In genomic region chr6:17846762-17847161, GRCh38 we compare ENCODE assay signal across 29 cellular contexts.
DNase-seq lines count a peak whose midpoint lies in the region; ATAC-seq, FAIRE-seq and TF ChIP-seq lines count a peak whose summit lies in the region.
"Had no signal": no experiment of that assay in that cellular context is flagged by ENCODE, and none has a peak within 500 bp of the region (broad histone marks: within the 10 kb centered on the region; RNA-seq: fewer than 3 reads in every experiment).

No MANE protein-coding gene starts in this region.

- H3K4me3 Mint-ChIP-seq in endothelial cell (ENCODE audit: unreplicated experiment), result peak overlapping the region; percentile 24
- no peak overlapping the region for H3K4me3 Mint-ChIP-seq in progenitor cell of endocrine pancreas (ENCODE audit: low read depth)
- no peak overlapping the region for H3K4me3 Mint-ChIP-seq in activated CD4-positive, alpha-beta T cell treated with anti-CD3 and anti-CD28 coated beads, Interleukin-2, amount 10 ng/mL, durations not matched to agents 7 days and 5 days
- H3K4me3 Mint-ChIP-seq: CD14-positive monocyte; CD4-positive, alpha-beta memory T cell; CD4-positive, CD25-positive, alpha-beta regulatory T cell; CD8-positive, alpha-beta memory T cell had no signal

- peaks cover 9% of the 10 kb centered on the region for H3K27me3 Mint-ChIP-seq in endothelial cell (ENCODE audit: unreplicated experiment)
- no peaks in the 10 kb centered on the region for H3K27me3 Mint-ChIP-seq in progenitor cell of endocrine pancreas
- peaks cover 8% of the 10 kb centered on the region for H3K27me3 Mint-ChIP-seq in activated CD4-positive, alpha-beta T cell treated with anti-CD3 and anti-CD28 coated beads, Interleukin-2, amount 10 ng/mL, durations not matched to agents 7 days and 5 days

- H3K4me2 ChIP-seq in K562 (ENCODE audit: insufficient read depth, low read length), result no peak overlapping the region
- H3K4me2 ChIP-seq: BLaER1 had no signal

- H4K20me1 ChIP-seq in K562 (replicated peaks; ENCODE audit: control insufficient read depth, insufficient read depth, low read length), result no peaks in the 10 kb centered on the region
- H4K20me1 ChIP-seq: BLaER1 had no signal

- H3K9me3 Mint-ChIP-seq in endothelial cell (ENCODE audit: unreplicated experiment), result no peaks in the 10 kb centered on the region
- no peaks in the 10 kb centered on the region for H3K9me3 Mint-ChIP-seq in progenitor cell of endocrine pancreas (ENCODE audit: low read depth)
- no peaks in the 10 kb centered on the region for H3K9me3 Mint-ChIP-seq in activated CD4-positive, alpha-beta T cell treated with anti-CD3 and anti-CD28 coated beads, Interleukin-2, amount 10 ng/mL, durations not matched to agents 7 days and 5 days
- H3K9me3 Mint-ChIP-seq: CD14-positive monocyte; CD4-positive, CD25-positive, alpha-beta regulatory T cell had no signal

- in situ Hi-C loops in K562 (cut with MboI), result no loop called here

- peak overlapping the region; percentile 67 for H3K27ac Mint-ChIP-seq in endothelial cell (ENCODE audit: unreplicated experiment)
- peak overlapping the region; percentile 47 for H3K27ac Mint-ChIP-seq in progenitor cell of endocrine pancreas
- no peak overlapping the region for H3K27ac Mint-ChIP-seq in activated CD4-positive, alpha-beta T cell treated with anti-CD3 and anti-CD28 coated beads, Interleukin-2, amount 10 ng/mL, durations not matched to agents 7 days and 5 days
- H3K27ac Mint-ChIP-seq: CD4-positive, alpha-beta memory T cell; CD4-positive, CD25-positive, alpha-beta regulatory T cell; CD8-positive, alpha-beta memory T cell had no signal

- BruUV-seq in K562 (replicated peaks; lab: Mats Ljungman, UMichigan), result no TSS peak

- peaks cover 38% of the 10 kb centered on the region for H3K4me1 Mint-ChIP-seq in endothelial cell (ENCODE audit: unreplicated experiment)
- peaks cover 14% of the 10 kb centered on the region for H3K4me1 Mint-ChIP-seq in progenitor cell of endocrine pancreas (ENCODE audit: low read depth)
- H3K4me1 Mint-ChIP-seq in activated CD4-positive, alpha-beta T cell treated with anti-CD3 and anti-CD28 coated beads, Interleukin-2, amount 10 ng/mL, durations not matched to agents 7 days and 5 days, result no peaks in the 10 kb centered on the region
- H3K4me1 Mint-ChIP-seq: CD4-positive, CD25-positive, alpha-beta regulatory T cell; CD8-positive, alpha-beta memory T cell had no signal

- H3K4me1 ChIP-seq in K562 (replicated peaks in 1 of 2; ENCODE audit: control insufficient read depth in 2 of 2, insufficient read depth in 2 of 2, low read length in 2 of 2), result peaks cover 12 to 40% of the 10 kb centered on the region in 2 experiments
- H3K4me1 ChIP-seq: BE2C, BLaER1 had no signal

- intact Hi-C loops in K562 (cut with micrococcal nuclease), result no loop called here

- no peak for FAIRE-seq in K562 (lab: Jason Lieb, UNC)
- FAIRE-seq: A204.1, GM12878, GM12892, GM18507 had no signal

- peaks cover 5% of the 10 kb centered on the region; the same call in 1 of the 3 replicates for H3K79me2 ChIP-seq in K562 (ENCODE audit: control insufficient read depth, insufficient read depth, low read length)

- TF ChIP-seq RAD21 in K562 (CRISPR knock-in tag; conservative IDR thresholded peaks at IDR 0.05 in 1 of 2, IDR thresholded peaks at IDR 0.05 in 1 of 2), result no peak

- no peaks in the 10 kb centered on the region for H3K9me1 ChIP-seq in K562 (ENCODE audit: control insufficient read depth, insufficient read depth, low read length)

- no peaks in the 10 kb centered on the region for H3K27me3 ChIP-seq in K562 (ENCODE audit: control insufficient read depth in 2 of 2, insufficient read depth in 2 of 2, low read length in 2 of 2)
- H3K27me3 ChIP-seq: BE2C, BLaER1 had no signal

- H3K9me3 ChIP-seq in K562 (replicated peaks; ENCODE audit: control insufficient read depth, insufficient read depth, low read depth, low read length), result no peaks in the 10 kb centered on the region
- H3K9me3 ChIP-seq: BE2C, BLaER1 had no signal

- no peak overlapping the region for H3K27ac ChIP-seq in K562 (ENCODE audit: extremely low read depth, low read depth, low read length)
- peak overlapping the region; percentile 19 for H3K27ac ChIP-seq in caudate nucleus (ENCODE audit: low read depth, low read length)
- H3K27ac ChIP-seq: BLaER1 had no signal

- H3K4me3 ChIP-seq in K562, result no peak overlapping the region
- H3K4me3 ChIP-seq: BLaER1, GM12878 had no signal

- CTCF ChIA-PET in K562 (lab: Yijun Ruan, JAX; ENCODE audit: low intra/inter-chr PET ratio), result no interaction called here
- CTCF ChIA-PET in activated CD4-positive, alpha-beta T cell treated with anti-CD3 and anti-CD28 coated beads, Interleukin-2, amount 10 ng/mL, durations not matched to agents 7 days and 5 days (lab: Charles Lee), result no interaction called here

- POLR2A ChIA-PET in K562 (lab: Yijun Ruan, JAX), result interaction anchor here (1.3 kb wide), 1 partner anchor 10 kb away, joined by 5 read pairs; no protein-coding TSS in a partner anchor
- POLR2A ChIA-PET in activated CD4-positive, alpha-beta T cell treated with anti-CD3 and anti-CD28 coated beads, Interleukin-2, amount 10 ng/mL, durations not matched to agents 7 days and 5 days (lab: Charles Lee), result no interaction called here

- no peak for TF ChIP-seq EP300 in K562 (IDR thresholded peaks at IDR 0.05; ENCODE audit: low read length)

- no peak overlapping the region for H2AFZ ChIP-seq in K562 (ENCODE audit: low read depth, low read length)

- TF ChIP-seq POLR2A in K562 (conservative IDR thresholded peaks at IDR 0.05), result no peak

- ATAC-seq in K562 (no peak), GM19452 (IDR thresholded peaks at IDR 0.05; ENCODE audit: unreplicated experiment) (no peak), HG03439 (IDR thresholded peaks at IDR 0.05; ENCODE audit: unreplicated experiment) (no peak)
- ATAC-seq: GM12878 had no signal

- H3K36me3 ChIP-seq in K562 (ENCODE audit: control insufficient read depth, insufficient read depth, low read length), result peaks cover 48% of the 10 kb centered on the region
- H3K36me3 ChIP-seq: BE2C had no signal

- WGBS in K562 (ENCODE audit: insufficient coverage, low coverage, missing lambda C conversion rate), result 93% methylated on average over 4 of the region's 4 CpGs

- H3K9ac ChIP-seq in K562 (ENCODE audit: insufficient read depth in 1 of 2, low read depth in 2 of 2, low read length in 2 of 2), result no peak overlapping the region
- H3K9ac ChIP-seq: BLaER1 had no signal

- TF ChIP-seq CTCF in K562 (IDR thresholded peaks at IDR 0.05 in 2 of 3, conservative IDR thresholded peaks at IDR 0.05 in 1 of 3; ENCODE audit: insufficient read depth in 2 of 3, low read depth in 1 of 3, low read length in 3 of 3) (no peak), endothelial cell (IDR thresholded peaks at IDR 0.05; ENCODE audit: unreplicated experiment) (no peak), progenitor cell of endocrine pancreas (IDR thresholded peaks at IDR 0.05; ENCODE audit: unreplicated experiment) (no peak)

- H3K36me3 Mint-ChIP-seq in endothelial cell (ENCODE audit: low read depth, unreplicated experiment), result peaks cover 61% of the 10 kb centered on the region
- H3K36me3 Mint-ChIP-seq in progenitor cell of endocrine pancreas (ENCODE audit: insufficient read depth), result peaks cover 15% of the 10 kb centered on the region
- no peaks in the 10 kb centered on the region for H3K36me3 Mint-ChIP-seq in activated CD4-positive, alpha-beta T cell treated with anti-CD3 and anti-CD28 coated beads, Interleukin-2, amount 10 ng/mL, durations not matched to agents 7 days and 5 days (ENCODE audit: low read depth)
- H3K36me3 Mint-ChIP-seq: CD4-positive, alpha-beta memory T cell; CD4-positive, CD25-positive, alpha-beta regulatory T cell; CD8-positive, alpha-beta memory T cell had no signal

- DNase-seq in K562 (ENCODE audit: extremely low read depth in 1 of 4, low spot score in 3 of 4), result no peak
- no peak for DNase-seq in caudate nucleus (lab: John Stamatoyannopoulos, UW)
- no peak for DNase-seq in endothelial cell (ENCODE audit: low spot score)
- DNase-seq in progenitor cell of endocrine pancreas (ENCODE audit: low spot score, unreplicated experiment), result no peak
- DNase-seq in activated CD4-positive, alpha-beta T cell treated with anti-CD3 and anti-CD28 coated beads, Interleukin-2, amount 10 ng/mL, durations not matched to agents 7 days and 5 days, result no peak
- DNase-seq in stimulated activated naive CD4-positive, alpha-beta T cell treated with Interleukin-2 at 50 U/mL for 16 hours (lab: John Stamatoyannopoulos, UW), result no peak
- DNase-seq: 8988T; ACHN; BE2C; C1 segment of cervical spinal cord; CD4-positive, alpha-beta memory T cell; CD4-positive, CD25-positive, alpha-beta regulatory T cell; CD8-positive, alpha-beta memory T cell; COR-L47; DMS 273 treated with DMSO at 0.1 percent for 48 hours; DMS153; DMS53; DMS79; DND-41; EL; GDM1 had no signal

TF ChIP-seq in K562, 482 proteins besides CTCF, POLR2A, EP300 and RAD21 (continues in another document):
- TF ChIP-seq SMARCA5 (IDR thresholded peaks at IDR 0.05) (0 out of 2 replicates have a peak, but pooled peaks have one; percentile 42), RCOR1 (IDR thresholded peaks at IDR 0.05; ENCODE audit: borderline replicate concordance in 1 of 2, low read depth in 2 of 2, low read length in 2 of 2) (peak in 1 of 2 experiments; percentile 35; a peak in 1 of 4 replicates), TBP (optimal IDR thresholded peaks at IDR 0.05; ENCODE audit: low read depth, low read length) (no peak), RBM25 (IDR thresholded peaks at IDR 0.05; ENCODE audit: low read depth, low read length, severe bottlenecking) (peak; percentile 92), CBX3 (IDR thresholded peaks at IDR 0.05; ENCODE audit: borderline replicate concordance in 1 of 2, low read length in 2 of 2) (no peak), POLR3G (IDR thresholded peaks at IDR 0.05; ENCODE audit: extremely low read depth, insufficient read length, insufficient replicate concordance) (no peak), KDM1A (IDR thresholded peaks at IDR 0.05) (peak; percentile 57 to 81), ZC3H4 (CRISPR knock-in tag; IDR thresholded peaks at IDR 0.05; ENCODE audit: borderline replicate concordance) (no peak), TAF1 (IDR thresholded peaks at IDR 0.05; ENCODE audit: control insufficient read depth, extremely low read depth, insufficient read depth, low read length, severe bottlenecking) (no peak), ZFX (CRISPR knock-in tag; IDR thresholded peaks at IDR 0.05) (no peak), YBX1 (IDR thresholded peaks at IDR 0.05) (no peak), CBX1 (IDR thresholded peaks at IDR 0.05; ENCODE audit: low read depth) (0 out of 2 replicates have a peak, but pooled peaks have one; percentile 56), CXXC5 (CRISPR knock-in tag; IDR thresholded peaks at IDR 0.05) (no peak), BRCA1 (IDR thresholded peaks at IDR 0.05) (no peak), BRCA1 (CRISPR knock-in tag; IDR thresholded peaks at IDR 0.05) (no peak), ILK (tag; IDR thresholded peaks at IDR 0.05; ENCODE audit: borderline replicate concordance, low read depth) (no peak), NFRKB (IDR thresholded peaks at IDR 0.05; ENCODE audit: low read depth) (no peak), SMAD2 (IDR thresholded peaks at IDR 0.05; ENCODE audit: low read depth, low read length) (no peak)
